ENCODE assay signal across 12 cellular contexts in genomic region chr20:49288250-49288751, GRCh38. TPM values are rescaled to one million over a fixed set of nuclear protein-coding genes. Genes with fewer than 3 reads are reported as not detected.
DNase-seq lines count a peak whose midpoint lies in the region; ATAC-seq, FAIRE-seq and TF ChIP-seq lines count a peak whose summit lies in the region.
"Had no signal": no experiment of that assay in that cellular context is flagged by ENCODE, and none has a peak within 500 bp of the region (broad histone marks: within the 10 kb centered on the region; RNA-seq: fewer than 3 reads in every experiment).

No MANE protein-coding gene starts in this region.

- FAIRE-seq in HTR-8/SVneo (lab: Jason Lieb, UNC): peak; percentile 51

- peaks cover 29% of the 10 kb centered on the region for H3K27me3 Mint-ChIP-seq in activated naive CD8-positive, alpha-beta T cell treated with anti-CD3 and anti-CD28 coated beads for 36 hours
- H3K27me3 Mint-ChIP-seq in natural killer cell (ENCODE audit: low read depth in 2 of 2): no peaks in the 10 kb centered on the region
- H3K27me3 Mint-ChIP-seq: activated naive CD8-positive, alpha-beta T cell treated with anti-CD3 and anti-CD28 coated beads, Interleukin-2, amount 10 ng/mL, durations not matched to agents 7 days and 5 days had no signal

- peaks cover 52% of the 10 kb centered on the region for H3K4me1 Mint-ChIP-seq in activated naive CD8-positive, alpha-beta T cell treated with anti-CD3 and anti-CD28 coated beads for 36 hours
- peaks cover 40 to 62% of the 10 kb centered on the region in 2 donors for H3K4me1 Mint-ChIP-seq in natural killer cell

- H3K36me3 Mint-ChIP-seq in activated naive CD8-positive, alpha-beta T cell treated with anti-CD3 and anti-CD28 coated beads for 36 hours: peaks cover 93% of the 10 kb centered on the region
- H3K36me3 Mint-ChIP-seq in natural killer cell: peaks cover 75% of the 10 kb centered on the region

- no peak for TF ChIP-seq CTCF in natural killer cell (IDR thresholded peaks at IDR 0.05)

- ATAC-seq in natural killer cell: no peak

- peaks cover 31% of the 10 kb centered on the region for H3K9me3 Mint-ChIP-seq in activated naive CD8-positive, alpha-beta T cell treated with anti-CD3 and anti-CD28 coated beads for 36 hours
- peaks cover 3 to 14% of the 10 kb centered on the region in 2 donors for H3K9me3 Mint-ChIP-seq in natural killer cell

- DNase-seq in ELF-1 (ENCODE audit: low read depth, low spot score) (peak; percentile 39), HTR-8/SVneo (ENCODE audit: insufficient read length, low spot score) (no peak), natural killer cell (no peak), COR-L47 (lab: John Stamatoyannopoulos, UW) (no peak), midbrain (lab: John Stamatoyannopoulos, UW) (no peak), NCI-H345 (lab: John Stamatoyannopoulos, UW) (no peak)
- DNase-seq in activated naive CD8-positive, alpha-beta T cell treated with anti-CD3 and anti-CD28 coated beads for 36 hours: no peak
- no peak for DNase-seq in NK-92 treated with Interleukin-12 subunit alpha and Interleukin-12 subunit beta, amount 100 ng/mL, for 24 hours (lab: John Stamatoyannopoulos, UW)
- DNase-seq: activated CD4-positive, CD25-positive, alpha-beta regulatory T cell; activated naive CD8-positive, alpha-beta T cell treated with anti-CD3 and anti-CD28 coated beads, Interleukin-2, amount 10 ng/mL, durations not matched to agents 7 days and 5 days; NCI-H226; stimulated activated CD4-positive, alpha-beta T cell treated with anti-CD3 and anti-CD28 coated beads, Interleukin-4, amount 100 ng/mL, for 24 hours had no signal

- peak overlapping the region; percentile 100 for H3K27ac Mint-ChIP-seq in activated naive CD8-positive, alpha-beta T cell treated with anti-CD3 and anti-CD28 coated beads for 36 hours
- peak overlapping the region; percentile 79 to 95 for H3K27ac Mint-ChIP-seq in natural killer cell
- H3K27ac Mint-ChIP-seq: activated naive CD8-positive, alpha-beta T cell treated with anti-CD3 and anti-CD28 coated beads, Interleukin-2, amount 10 ng/mL, durations not matched to agents 7 days and 5 days had no signal

- intact Hi-C loops in natural killer cell (cut with micrococcal nuclease): no loop called here

- H3K4me3 Mint-ChIP-seq in activated naive CD8-positive, alpha-beta T cell treated with anti-CD3 and anti-CD28 coated beads for 36 hours: no peak overlapping the region
- no peak overlapping the region for H3K4me3 Mint-ChIP-seq in natural killer cell
- H3K4me3 Mint-ChIP-seq: activated naive CD8-positive, alpha-beta T cell treated with anti-CD3 and anti-CD28 coated beads, Interleukin-2, amount 10 ng/mL, durations not matched to agents 7 days and 5 days had no signal

RNA-seq across cellular contexts. Expression of gene ZNFX1, which starts 10.4 kb away (rescaled TPM):
- total RNA-seq in activated naive CD8-positive, alpha-beta T cell treated with anti-CD3 and anti-CD28 coated beads for 36 hours: 10 to 100 TPM; 45.8 to 48.0 TPM
- total RNA-seq in natural killer cell: 10 to 100 TPM; 55.8 to 58.5 (median 57.8) TPM
